ENCODE assay signal across 21 cellular contexts in the genomic region with DNA sequence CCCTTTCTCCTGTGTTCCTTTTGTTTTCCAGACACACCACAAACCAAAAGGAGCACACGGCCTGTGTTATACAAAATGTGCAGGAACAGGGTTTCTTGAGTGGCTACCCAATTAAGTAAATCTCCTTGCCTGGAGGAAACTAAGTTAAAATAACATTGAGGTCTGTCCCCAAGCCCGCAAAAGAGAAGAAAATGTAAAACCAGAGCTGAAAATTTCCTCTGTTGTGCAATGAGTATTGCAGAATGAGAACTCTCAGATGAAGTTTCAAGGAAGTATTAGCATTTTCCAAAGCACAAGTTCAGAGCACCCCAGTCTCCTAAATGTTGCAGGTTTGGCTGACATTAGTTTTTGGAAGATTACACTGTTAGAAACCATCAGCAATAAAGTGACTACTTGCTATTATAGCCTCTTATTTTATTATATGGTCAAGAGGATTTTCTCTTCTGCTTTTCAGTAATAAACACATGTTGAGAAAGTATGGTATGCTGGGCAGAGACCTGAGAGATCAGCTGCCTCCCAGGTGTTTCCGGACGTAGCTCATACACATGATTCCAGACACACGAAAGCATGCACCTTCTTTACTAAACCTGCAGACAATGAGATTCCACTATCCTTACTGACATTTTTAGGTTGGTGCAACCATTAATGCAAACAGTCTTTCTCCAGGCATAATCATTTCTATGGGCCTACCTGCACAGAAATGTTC.
A peak's percentile ranks its signal among the peaks of the same experiment; 100 is the strongest.
DNase-seq lines count a peak whose midpoint lies in the region; ATAC-seq, FAIRE-seq and TF ChIP-seq lines count a peak whose summit lies in the region.
"Had no signal": no experiment of that assay in that cellular context is flagged by ENCODE, and none has a peak within 500 bp of the region (broad histone marks: within the 10 kb centered on the region; RNA-seq: fewer than 3 reads in every experiment).

No MANE protein-coding gene starts in this region.

- H3K4me3 ChIP-seq in NB4 (ENCODE audit: low read depth, low read length) (no peak overlapping the region), mesendoderm (ENCODE audit: low read length) (no peak overlapping the region), small intestine (ENCODE audit: low read depth in 1 of 2, low read length in 2 of 2) (no peak overlapping the region)

- peak; percentile 66 for ATAC-seq in HG03025 (IDR thresholded peaks at IDR 0.05; ENCODE audit: low FRiP score, unreplicated experiment)
- no peak for ATAC-seq in GM18861 (IDR thresholded peaks at IDR 0.05; ENCODE audit: unreplicated experiment)
- ATAC-seq: foreskin keratinocyte; natural killer cell treated with Interleukin-12 subunit alpha and Interleukin-12 subunit beta and Interleukin-15 and Interleukin-18, amount 100 ng/mL, for 72 hours; T-cell had no signal

- H2BK15ac ChIP-seq in mesendoderm (replicated peaks; ENCODE audit: low read depth): peak overlapping the region; percentile 13

- H3K36me3 ChIP-seq in mesendoderm (ENCODE audit: control insufficient read depth, insufficient read depth, low read length): no peaks in the 10 kb centered on the region
- no peaks in the 10 kb centered on the region for H3K36me3 ChIP-seq in small intestine (ENCODE audit: control insufficient read depth in 2 of 2, insufficient read depth in 2 of 2, low read length in 2 of 2)

- H4K8ac ChIP-seq in mesendoderm (ENCODE audit: low read depth, low read length): no peak overlapping the region

- no CpG with 5 or more reads among the region's 5 CpGs for WGBS in mesendoderm (ENCODE audit: extremely low coverage, insufficient coverage, low lambda C conversion rate)
- WGBS in small intestine, 3 donors: 88 to 92% (median 90%) methylated on average over 5 of the region's 5 CpGs

- no peak for TF ChIP-seq CTCF in NB4 (IDR thresholded peaks at IDR 0.05; ENCODE audit: low read depth, low read length)

- H3K9ac ChIP-seq in mesendoderm (ENCODE audit: low read length): no peak overlapping the region

- no peak overlapping the region for H3K27ac ChIP-seq in mesendoderm (ENCODE audit: low read depth, low read length)
- H3K27ac ChIP-seq in small intestine (ENCODE audit: low read depth in 1 of 2, low read length in 1 of 2): peak overlapping the region in 1 of 2 donors; percentile 11
- H3K27ac ChIP-seq: foreskin keratinocyte, VCaP had no signal

- H2BK120ac ChIP-seq in mesendoderm (ENCODE audit: low read depth, low read length): no peak overlapping the region

- no peaks in the 10 kb centered on the region for H3K79me1 ChIP-seq in mesendoderm (ENCODE audit: low read length)

- peak overlapping the region; percentile 53 for H3K18ac ChIP-seq in mesendoderm (ENCODE audit: low read length)

- TF ChIP-seq POLR2A in NB4 (IDR thresholded peaks at IDR 0.05; ENCODE audit: extremely low read depth, insufficient read length): no peak

- H3K9me3 ChIP-seq in small intestine (ENCODE audit: control insufficient read depth, low read depth): no peaks in the 10 kb centered on the region

- H2BK5ac ChIP-seq in mesendoderm (ENCODE audit: low read length): no peak overlapping the region

- H3K79me2 ChIP-seq in mesendoderm (ENCODE audit: control insufficient read depth, insufficient read depth, low read length): no peaks in the 10 kb centered on the region

- no peak overlapping the region for H3K4ac ChIP-seq in mesendoderm (ENCODE audit: low read depth, low read length)

- peak; percentile 19 for DNase-seq in NB4 (ENCODE audit: low read depth)
- peak; percentile 8 for DNase-seq in astrocyte of the hippocampus (ENCODE audit: low read depth, low spot score)
- no peak for DNase-seq in mesendoderm
- DNase-seq in small intestine: no peak
- no peak for DNase-seq in pons (ENCODE audit: low spot score)
- DNase-seq in NCI-H1092 treated with DMSO at 0.1 percent for 48 hours (lab: John Stamatoyannopoulos, UW): no peak
- DNase-seq: activated CD4-positive, alpha-beta memory T cell treated with anti-CD3 and anti-CD28 coated beads for 36 hours; caudate nucleus; foreskin keratinocyte; hippocampal formation; NCI-H1048; NCI-H2081; NCI-H446 treated with DMSO at 0.1 percent for 48 hours; stimulated activated CD4-positive, alpha-beta T cell treated with anti-CD3 and anti-CD28 coated beads, Interleukin-2, amount 100 ng/mL, for 24 hours; stimulated activated naive CD4-positive, alpha-beta T cell; T-cell had no signal

- H3K23ac ChIP-seq in mesendoderm (ENCODE audit: low read length): no peak overlapping the region

- peaks cover 5% of the 10 kb centered on the region for H3K4me1 ChIP-seq in mesendoderm (ENCODE audit: control insufficient read depth, low read depth, low read length)
- peaks cover 0 to 7% of the 10 kb centered on the region in 2 donors for H3K4me1 ChIP-seq in small intestine (ENCODE audit: control insufficient read depth in 2 of 2, insufficient read depth in 1 of 2, low read depth in 1 of 2, low read length in 1 of 2)
- H3K4me1 ChIP-seq: foreskin keratinocyte had no signal

- H2AK5ac ChIP-seq in mesendoderm (ENCODE audit: low read length): no peak overlapping the region

- no peak overlapping the region for H3K4me2 ChIP-seq in mesendoderm (ENCODE audit: low read length)

- H3K27me3 ChIP-seq in mesendoderm (ENCODE audit: insufficient read depth, low read length, poor library complexity) (no peaks in the 10 kb centered on the region), small intestine (ENCODE audit: control insufficient read depth in 2 of 2, insufficient read depth in 2 of 2, low read length in 2 of 2) (no peaks in the 10 kb centered on the region)
- H3K27me3 ChIP-seq: foreskin keratinocyte had no signal

- H3K56ac ChIP-seq in mesendoderm (ENCODE audit: low read length): no peak overlapping the region

- no peak overlapping the region for H4K5ac ChIP-seq in mesendoderm (ENCODE audit: low read length)

- FAIRE-seq in small intestine (lab: Jason Lieb, UNC): no peak
- FAIRE-seq: keratinocyte had no signal

Comparison
In these comparisons a context has a peak if more than half of its experiments do, and no peak if none do; other contexts are left out.
1. DNase-seq: peak in NB4 (single experiment) and astrocyte of the hippocampus (single experiment); none in mesendoderm (single experiment), small intestine (single experiment), pons (single experiment) and NCI-H1092 treated with DMSO at 0.1 percent for 48 hours (single experiment).